11 cellular contexts compared by ENCODE assay signal in genomic region chr2:134134313-134134706, GRCh38.
"Had no signal": no experiment of that assay in that cellular context is flagged by ENCODE, and none has a peak within 500 bp of the region (broad histone marks: within the 10 kb centered on the region; RNA-seq: fewer than 3 reads in every experiment).

No MANE protein-coding gene starts in this region.

- H3K27me3 ChIP-seq: sigmoid colon, stomach had no signal

- H3K4me1 ChIP-seq: prostate gland had no signal

- DNase-seq: activated CD4-positive, alpha-beta T cell treated with anti-CD3 and anti-CD28 coated beads for 4 hours; activated CD8-positive, alpha-beta T cell treated with anti-CD3 and anti-CD28 coated beads, Interleukin-2, amount 10 ng/mL, durations not matched to agents 7 days and 5 days; activated naive CD4-positive, alpha-beta T cell treated with Interleukin-2 at 50 U/mL for 16 hours; activated naive CD8-positive, alpha-beta T cell treated with anti-CD3 and anti-CD28 coated beads, Interleukin-2, amount 50 U/mL, for 24 hours; occipital lobe; sigmoid colon; stomach; T-helper 9 cell had no signal

- H3K36me3 ChIP-seq: prostate gland, sigmoid colon had no signal

- H3K27me3 Mint-ChIP-seq: activated naive CD8-positive, alpha-beta T cell treated with anti-CD3 and anti-CD28 coated beads, Interleukin-2, amount 50 U/mL, for 24 hours; natural killer cell treated with Interleukin-12 subunit alpha and Interleukin-12 subunit beta and Interleukin-15 and Interleukin-18, amount 100 ng/mL, for 72 hours had no signal

- ATAC-seq: activated CD8-positive, alpha-beta T cell treated with anti-CD3 and anti-CD28 coated beads, Interleukin-2, amount 10 ng/mL, durations not matched to agents 7 days and 5 days; activated naive CD8-positive, alpha-beta T cell treated with anti-CD3 and anti-CD28 coated beads, Interleukin-2, amount 50 U/mL, for 24 hours; natural killer cell treated with Interleukin-12 subunit alpha and Interleukin-12 subunit beta and Interleukin-15 and Interleukin-18, amount 100 ng/mL, for 72 hours had no signal

- H3K27ac ChIP-seq: prostate gland, sigmoid colon had no signal

- H3K4me3 ChIP-seq: lung, prostate gland, sigmoid colon, stomach had no signal

- H3K9me3 ChIP-seq: prostate gland, sigmoid colon, stomach had no signal

- H3K9me3 Mint-ChIP-seq: activated naive CD8-positive, alpha-beta T cell treated with anti-CD3 and anti-CD28 coated beads, Interleukin-2, amount 50 U/mL, for 24 hours; natural killer cell treated with Interleukin-12 subunit alpha and Interleukin-12 subunit beta and Interleukin-15 and Interleukin-18, amount 100 ng/mL, for 72 hours had no signal

- H3K36me3 Mint-ChIP-seq: natural killer cell treated with Interleukin-12 subunit alpha and Interleukin-12 subunit beta and Interleukin-15 and Interleukin-18, amount 100 ng/mL, for 72 hours had no signal

- H3K4me3 Mint-ChIP-seq: activated CD8-positive, alpha-beta T cell treated with anti-CD3 and anti-CD28 coated beads, Interleukin-2, amount 10 ng/mL, durations not matched to agents 7 days and 5 days; activated naive CD8-positive, alpha-beta T cell treated with anti-CD3 and anti-CD28 coated beads, Interleukin-2, amount 50 U/mL, for 24 hours; natural killer cell treated with Interleukin-12 subunit alpha and Interleukin-12 subunit beta and Interleukin-15 and Interleukin-18, amount 100 ng/mL, for 72 hours had no signal

- H3K27ac Mint-ChIP-seq: activated CD8-positive, alpha-beta T cell treated with anti-CD3 and anti-CD28 coated beads, Interleukin-2, amount 10 ng/mL, durations not matched to agents 7 days and 5 days; activated naive CD8-positive, alpha-beta T cell treated with anti-CD3 and anti-CD28 coated beads, Interleukin-2, amount 50 U/mL, for 24 hours; natural killer cell treated with Interleukin-12 subunit alpha and Interleukin-12 subunit beta and Interleukin-15 and Interleukin-18, amount 100 ng/mL, for 72 hours had no signal
